ENCODE assay signal across 20 cellular contexts in genomic region chr20:32010096-32010495, GRCh38. TPM values are rescaled to one million over a fixed set of nuclear protein-coding genes. Genes with fewer than 3 reads are reported as not detected.
DNase-seq lines count a peak whose midpoint lies in the region; ATAC-seq lines count a peak whose summit lies in the region.
"Had no signal": no experiment of that assay in that cellular context is flagged by ENCODE, and none has a peak within 500 bp of the region (broad histone marks: within the 10 kb centered on the region; RNA-seq: fewer than 3 reads in every experiment).

TSS of gene CCM2L (plus strand) at chr20:32010438. CDS start at chr20:32010455, 17 bp downstream.

- ATAC-seq in Right ventricle myocardium inferior: peak; percentile 37
- peak; percentile 82 to 86 for ATAC-seq in right cardiac atrium
- ATAC-seq in sciatic nerve: no peak

- peaks cover 3% of the 10 kb centered on the region for H3K4me1 ChIP-seq in right cardiac atrium (ENCODE audit: control insufficient read depth, insufficient read depth, low read length)
- H3K4me1 ChIP-seq in HAP-1: no peaks in the 10 kb centered on the region

- in situ Hi-C loops in HAP-1 (cut with MboI; ENCODE audit: low sequenced_read_pairs): no loop called here

- H3K27ac ChIP-seq in right cardiac atrium (ENCODE audit: low read length): peak within 1 kb of the TSS; percentile 85
- H3K27ac ChIP-seq: BLaER1 treated with 17β-estradiol and CSF1 and Interleukin-3, amounts not matched to agents 10 nM and 100 nM; SJCRH30 had no signal

- 39% methylated on average over 2 of the region's 2 CpGs for WGBS in right cardiac atrium

- DNase-seq in Right ventricle myocardium inferior (ENCODE audit: missing footprints) (no peak), cardiac septum (ENCODE audit: low spot score) (no peak), right cardiac atrium (peak; percentile 60 to 76 (median 73)), sciatic nerve (ENCODE audit: low spot score) (no peak), hypothalamus (lab: John Stamatoyannopoulos, UW) (no peak), HAP-1 (ENCODE audit: low spot score in 2 of 2) (no peak), MG63 (no peak)
- DNase-seq in activated T-cell treated with anti-CD3 and anti-CD28 coated beads, Interleukin-2, amount 50 U/mL, for 48 hours: no peak
- DNase-seq: 8988T; activated CD4-positive, alpha-beta T cell treated with anti-CD3 and anti-CD28 coated beads for 48 hours; activated naive CD4-positive, alpha-beta T cell treated with anti-CD3 and anti-CD28 coated beads, Interleukin-2, amount 50 U/mL, for 16 hours; DMS53; effector CD8-positive, alpha-beta T cell; NCI-H1930; NCI-H510A; SJCRH30; stimulated activated CD4-positive, alpha-beta T cell treated with anti-CD3 and anti-CD28 coated beads, Interleukin-1b, Interleukin-23, amount 100 ng/mL, for 48 hours; T1000 had no signal

- peak within 1 kb of the TSS; percentile 62 for H3K4me3 ChIP-seq in right cardiac atrium (ENCODE audit: low read length)
- no peak within 1 kb of the TSS for H3K4me3 ChIP-seq in HAP-1
- no peak within 1 kb of the TSS for H3K4me3 ChIP-seq in MG63
- H3K4me3 ChIP-seq: BLaER1 treated with 17β-estradiol and CSF1 and Interleukin-3, amounts not matched to agents 10 nM and 100 nM; SJCRH30 had no signal

- intact Hi-C loops in Right ventricle myocardium inferior (cut with DNase I): no loop called here
- intact Hi-C loops in cardiac septum (cut with DNase I): no loop called here
- intact Hi-C loops in right cardiac atrium (cut with DNase I): no loop called here
- intact Hi-C loops in sciatic nerve (cut with DNase I): no loop called here

- H3K27me3 ChIP-seq in right cardiac atrium (ENCODE audit: control insufficient read depth, insufficient read depth): no peaks in the 10 kb centered on the region
- peaks cover 15% of the 10 kb centered on the region; the same call in 1 of the 2 replicates for H3K27me3 ChIP-seq in HAP-1 (ENCODE audit: low read depth)
- peaks cover 5% of the 10 kb centered on the region; the same call in 1 of the 2 replicates for H3K27me3 ChIP-seq in MG63
- H3K27me3 ChIP-seq: BLaER1 treated with 17β-estradiol and CSF1 and Interleukin-3, amounts not matched to agents 10 nM and 100 nM had no signal

- H3K9me3 ChIP-seq in right cardiac atrium (ENCODE audit: control insufficient read depth, low read length): no peaks in the 10 kb centered on the region
- H3K9me3 ChIP-seq in HAP-1: no peaks in the 10 kb centered on the region
- H3K9me3 ChIP-seq in MG63: no peaks in the 10 kb centered on the region
- H3K9me3 ChIP-seq: BLaER1 treated with 17β-estradiol and CSF1 and Interleukin-3, amounts not matched to agents 10 nM and 100 nM; SJCRH30 had no signal

- H3K36me3 ChIP-seq in HAP-1 (replicated peaks): no peaks in the 10 kb centered on the region
- no peaks in the 10 kb centered on the region for H3K36me3 ChIP-seq in MG63
- H3K36me3 ChIP-seq: BLaER1 treated with 17β-estradiol and CSF1 and Interleukin-3, amounts not matched to agents 10 nM and 100 nM; SJCRH30 had no signal

RNA-seq across cellular contexts. Expression of gene CCM2L, which starts in this region (rescaled TPM):
- total RNA-seq in Right ventricle myocardium inferior (10.3 TPM), cardiac septum (7.0 TPM), right cardiac atrium (1 to 10 TPM; 5.6 to 9.6 (median 7.8) TPM), sciatic nerve (11.7 TPM)
- polyA plus RNA-seq in right cardiac atrium: 10.3 TPM
- total RNA-seq in MG63 (2014; rRNA removed; shearing (Covaris generic); ENCODE audit: low replicate concordance): not detected in 2 replicates
- polyA plus RNA-seq: IgD-negative memory B cell had no signal

Comparison
In these comparisons a context has a peak if more than half of its experiments do, and no peak if none do; other contexts are left out.
1. DNase-seq: peak in right cardiac atrium (3 of 3); none in Right ventricle myocardium inferior (single experiment), cardiac septum (single experiment), sciatic nerve (single experiment), activated T-cell treated with anti-CD3 and anti-CD28 coated beads, Interleukin-2, amount 50 U/mL, for 48 hours (0 of 2), hypothalamus (0 of 51), HAP-1 (0 of 2) and MG63 (single experiment).